ENCODE assay signal across 1 cellular context in the genomic region with DNA sequence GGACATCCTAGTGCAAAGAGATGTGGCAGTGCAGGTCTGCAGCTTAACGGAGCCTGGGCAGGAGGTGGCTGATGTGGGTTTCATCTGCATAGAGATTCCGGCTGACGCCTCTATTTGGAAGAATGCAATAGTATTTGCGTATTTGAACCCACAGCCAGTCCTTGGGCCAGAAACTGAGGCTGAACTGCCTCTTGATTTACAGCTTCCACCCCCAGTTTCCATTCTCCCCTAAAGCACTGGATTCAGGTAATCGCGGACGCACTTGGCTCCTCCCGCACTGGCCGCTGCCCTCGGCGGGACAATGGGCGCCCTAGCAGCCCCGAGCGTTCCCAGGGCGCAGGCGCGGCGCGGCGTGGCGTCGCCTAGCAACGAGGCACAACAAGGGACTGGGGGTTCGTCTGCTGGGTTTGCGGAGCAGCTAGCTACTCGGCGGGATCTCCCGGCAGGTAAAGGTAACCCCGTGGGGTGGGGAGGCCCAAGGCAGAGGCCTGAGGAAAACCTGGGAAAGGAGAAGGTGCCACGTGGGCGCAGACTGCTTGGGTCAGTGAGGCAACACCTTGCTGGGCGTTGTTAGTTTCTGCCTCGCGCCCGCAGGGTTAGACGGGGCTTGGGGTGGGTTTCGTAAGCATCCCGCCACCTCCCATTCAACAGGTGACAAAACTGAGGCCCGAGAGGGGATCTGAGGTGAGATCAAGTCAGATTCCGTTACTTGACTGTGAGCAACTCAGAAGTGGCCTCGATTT.
TF ChIP-seq lines count a peak whose summit lies in the region.

A gene with protein sequence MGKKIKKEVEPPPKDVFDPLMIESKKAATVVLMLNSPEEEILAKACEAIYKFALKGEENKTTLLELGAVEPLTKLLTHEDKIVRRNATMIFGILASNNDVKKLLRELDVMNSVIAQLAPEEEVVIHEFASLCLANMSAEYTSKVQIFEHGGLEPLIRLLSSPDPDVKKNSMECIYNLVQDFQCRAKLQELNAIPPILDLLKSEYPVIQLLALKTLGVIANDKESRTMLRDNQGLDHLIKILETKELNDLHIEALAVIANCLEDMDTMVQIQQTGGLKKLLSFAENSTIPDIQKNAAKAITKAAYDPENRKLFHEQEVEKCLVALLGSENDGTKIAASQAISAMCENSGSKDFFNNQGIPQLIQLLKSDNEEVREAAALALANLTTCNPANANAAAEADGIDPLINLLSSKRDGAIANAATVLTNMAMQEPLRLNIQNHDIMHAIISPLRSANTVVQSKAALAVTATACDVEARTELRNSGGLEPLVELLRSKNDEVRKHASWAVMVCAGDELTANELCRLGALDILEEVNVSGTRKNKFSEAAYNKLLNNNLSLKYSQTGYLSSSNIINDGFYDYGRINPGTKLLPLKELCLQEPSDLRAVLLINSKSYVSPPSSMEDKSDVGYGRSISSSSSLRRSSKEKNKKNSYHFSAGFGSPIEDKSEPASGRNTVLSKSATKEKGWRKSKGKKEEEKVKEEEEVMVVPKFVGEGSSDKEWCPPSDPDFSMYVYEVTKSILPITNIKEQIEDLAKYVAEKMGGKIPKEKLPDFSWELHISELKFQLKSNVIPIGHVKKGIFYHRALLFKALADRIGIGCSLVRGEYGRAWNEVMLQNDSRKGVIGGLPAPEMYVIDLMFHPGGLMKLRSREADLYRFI (plus strand): TSS at position 393 of the 743 bp plus-strand sequence. CDS start 3,944 bp downstream, outside the sequence.

TF ChIP-seq in HEK293, 187 proteins besides CTCF, POLR2A, EP300 and RAD21 (continued from another document):
- TF ChIP-seq ZBTB10 (tag by site-specific recombination; IDR thresholded peaks at IDR 0.05) (peak; percentile 49; the same call in 1 of the 2 replicates), ZBTB7A (tag by site-specific recombination; IDR thresholded peaks at IDR 0.05; ENCODE audit: low read depth) (0 out of 2 replicates have a peak, but pooled peaks have one; percentile 16), GLI2 (tag by site-specific recombination; IDR thresholded peaks at IDR 0.05; ENCODE audit: borderline replicate concordance, low read depth) (no peak), ZNF558 (tag by site-specific recombination; IDR thresholded peaks at IDR 0.05) (no peak), PRDM1 (tag by site-specific recombination; IDR thresholded peaks at IDR 0.05) (no peak), REPIN1 (tag by site-specific recombination; IDR thresholded peaks at IDR 0.05; ENCODE audit: low read depth) (no peak), GLIS1 (tag by site-specific recombination; IDR thresholded peaks at IDR 0.05) (peak; percentile 55; the same call in 1 of the 2 replicates), ZNF621 (tag by site-specific recombination; IDR thresholded peaks at IDR 0.05) (no peak), ZNF548 (tag by site-specific recombination; IDR thresholded peaks at IDR 0.05) (no peak), ZNF239 (tag by site-specific recombination; IDR thresholded peaks at IDR 0.05) (no peak), ZNF629 (tag by site-specific recombination; IDR thresholded peaks at IDR 0.05) (no peak), ZFP41 (tag by site-specific recombination; IDR thresholded peaks at IDR 0.05; ENCODE audit: borderline replicate concordance) (no peak), BCL6B (tag by site-specific recombination; IDR thresholded peaks at IDR 0.05) (no peak), HIC1 (tag by site-specific recombination; IDR thresholded peaks at IDR 0.05) (no peak), ZNF37A (tag by site-specific recombination; IDR thresholded peaks at IDR 0.05) (no peak), SP7 (tag by site-specific recombination; IDR thresholded peaks at IDR 0.05) (0 out of 2 replicates have a peak, but pooled peaks have one; percentile 21), KLF17 (tag by site-specific recombination; IDR thresholded peaks at IDR 0.05) (no peak), ZNF596 (tag by site-specific recombination; IDR thresholded peaks at IDR 0.05) (no peak), ZNF514 (tag by site-specific recombination; IDR thresholded peaks at IDR 0.05) (no peak), ZNF350 (tag by site-specific recombination; IDR thresholded peaks at IDR 0.05) (no peak), ZNF24 (tag by site-specific recombination; IDR thresholded peaks at IDR 0.05) (no peak), ZNF121 (tag by site-specific recombination; IDR thresholded peaks at IDR 0.05) (peak; percentile 67), ZNF48 (tag by site-specific recombination; IDR thresholded peaks at IDR 0.05) (no peak), ZNF26 (tag by site-specific recombination; IDR thresholded peaks at IDR 0.05) (no peak), ZNF830 (tag by site-specific recombination; IDR thresholded peaks at IDR 0.05; ENCODE audit: low read depth) (no peak), KLF1 (tag by site-specific recombination; IDR thresholded peaks at IDR 0.05) (0 out of 2 replicates have a peak, but pooled peaks have one; percentile 38), ZNF624 (tag by site-specific recombination; IDR thresholded peaks at IDR 0.05) (no peak), ZEB2 (tag by site-specific recombination; IDR thresholded peaks at IDR 0.05) (0 out of 2 replicates have a peak, but pooled peaks have one; percentile 53), ZNF23 (tag by site-specific recombination; IDR thresholded peaks at IDR 0.05; ENCODE audit: borderline replicate concordance) (no peak), SALL2 (tag by site-specific recombination; IDR thresholded peaks at IDR 0.05; ENCODE audit: borderline replicate concordance) (no peak), ZNF138 (tag by site-specific recombination; IDR thresholded peaks at IDR 0.05; ENCODE audit: borderline replicate concordance) (no peak), TCF7L2 (IDR thresholded peaks at IDR 0.05; ENCODE audit: borderline replicate concordance, low read depth, low read length) (no peak), ZNF114 (tag by site-specific recombination; IDR thresholded peaks at IDR 0.05) (no peak), ZNF132 (tag by site-specific recombination; IDR thresholded peaks at IDR 0.05; ENCODE audit: borderline replicate concordance) (no peak), ZNF510 (tag by site-specific recombination; IDR thresholded peaks at IDR 0.05; ENCODE audit: insufficient replicate concordance) (no peak)
- TF ChIP-seq, protein P1, sequence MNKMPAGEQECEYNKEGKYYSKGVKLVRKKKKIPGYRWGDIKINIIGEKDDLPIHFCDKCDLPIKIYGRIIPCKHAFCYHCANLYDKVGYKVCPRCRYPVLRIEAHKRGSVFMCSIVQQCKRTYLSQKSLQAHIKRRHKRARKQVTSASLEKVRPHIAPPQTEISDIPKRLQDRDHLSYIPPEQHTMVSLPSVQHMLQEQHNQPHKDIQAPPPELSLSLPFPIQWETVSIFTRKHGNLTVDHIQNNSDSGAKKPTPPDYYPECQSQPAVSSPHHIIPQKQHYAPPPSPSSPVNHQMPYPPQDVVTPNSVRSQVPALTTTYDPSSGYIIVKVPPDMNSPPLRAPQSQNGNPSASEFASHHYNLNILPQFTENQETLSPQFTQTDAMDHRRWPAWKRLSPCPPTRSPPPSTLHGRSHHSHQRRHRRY (tag by site-specific recombination; IDR thresholded peaks at IDR 0.05): no peak
- TF ChIP-seq, protein P2, sequence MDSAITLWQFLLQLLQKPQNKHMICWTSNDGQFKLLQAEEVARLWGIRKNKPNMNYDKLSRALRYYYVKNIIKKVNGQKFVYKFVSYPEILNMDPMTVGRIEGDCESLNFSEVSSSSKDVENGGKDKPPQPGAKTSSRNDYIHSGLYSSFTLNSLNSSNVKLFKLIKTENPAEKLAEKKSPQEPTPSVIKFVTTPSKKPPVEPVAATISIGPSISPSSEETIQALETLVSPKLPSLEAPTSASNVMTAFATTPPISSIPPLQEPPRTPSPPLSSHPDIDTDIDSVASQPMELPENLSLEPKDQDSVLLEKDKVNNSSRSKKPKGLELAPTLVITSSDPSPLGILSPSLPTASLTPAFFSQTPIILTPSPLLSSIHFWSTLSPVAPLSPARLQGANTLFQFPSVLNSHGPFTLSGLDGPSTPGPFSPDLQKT (IDR thresholded peaks at IDR 0.05; ENCODE audit: borderline replicate concordance, low read depth, low read length): no peak
- TF ChIP-seq, protein P3, sequence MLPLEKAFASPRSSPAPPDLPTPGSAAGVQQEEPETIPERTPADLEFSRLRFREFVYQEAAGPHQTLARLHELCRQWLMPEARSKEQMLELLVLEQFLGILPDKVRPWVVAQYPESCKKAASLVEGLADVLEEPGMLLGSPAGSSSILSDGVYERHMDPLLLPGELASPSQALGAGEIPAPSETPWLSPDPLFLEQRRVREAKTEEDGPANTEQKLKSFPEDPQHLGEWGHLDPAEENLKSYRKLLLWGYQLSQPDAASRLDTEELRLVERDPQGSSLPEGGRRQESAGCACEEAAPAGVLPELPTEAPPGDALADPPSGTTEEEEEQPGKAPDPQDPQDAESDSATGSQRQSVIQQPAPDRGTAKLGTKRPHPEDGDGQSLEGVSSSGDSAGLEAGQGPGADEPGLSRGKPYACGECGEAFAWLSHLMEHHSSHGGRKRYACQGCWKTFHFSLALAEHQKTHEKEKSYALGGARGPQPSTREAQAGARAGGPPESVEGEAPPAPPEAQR (tag by site-specific recombination; IDR thresholded peaks at IDR 0.05): no peak
- TF ChIP-seq, protein P4, sequence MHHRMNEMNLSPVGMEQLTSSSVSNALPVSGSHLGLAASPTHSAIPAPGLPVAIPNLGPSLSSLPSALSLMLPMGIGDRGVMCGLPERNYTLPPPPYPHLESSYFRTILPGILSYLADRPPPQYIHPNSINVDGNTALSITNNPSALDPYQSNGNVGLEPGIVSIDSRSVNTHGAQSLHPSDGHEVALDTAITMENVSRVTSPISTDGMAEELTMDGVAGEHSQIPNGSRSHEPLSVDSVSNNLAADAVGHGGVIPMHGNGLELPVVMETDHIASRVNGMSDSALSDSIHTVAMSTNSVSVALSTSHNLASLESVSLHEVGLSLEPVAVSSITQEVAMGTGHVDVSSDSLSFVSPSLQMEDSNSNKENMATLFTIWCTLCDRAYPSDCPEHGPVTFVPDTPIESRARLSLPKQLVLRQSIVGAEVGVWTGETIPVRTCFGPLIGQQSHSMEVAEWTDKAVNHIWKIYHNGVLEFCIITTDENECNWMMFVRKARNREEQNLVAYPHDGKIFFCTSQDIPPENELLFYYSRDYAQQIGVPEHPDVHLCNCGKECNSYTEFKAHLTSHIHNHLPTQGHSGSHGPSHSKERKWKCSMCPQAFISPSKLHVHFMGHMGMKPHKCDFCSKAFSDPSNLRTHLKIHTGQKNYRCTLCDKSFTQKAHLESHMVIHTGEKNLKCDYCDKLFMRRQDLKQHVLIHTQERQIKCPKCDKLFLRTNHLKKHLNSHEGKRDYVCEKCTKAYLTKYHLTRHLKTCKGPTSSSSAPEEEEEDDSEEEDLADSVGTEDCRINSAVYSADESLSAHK (tag by site-specific recombination; IDR thresholded peaks at IDR 0.05): no peak
